In the genomic region with DNA sequence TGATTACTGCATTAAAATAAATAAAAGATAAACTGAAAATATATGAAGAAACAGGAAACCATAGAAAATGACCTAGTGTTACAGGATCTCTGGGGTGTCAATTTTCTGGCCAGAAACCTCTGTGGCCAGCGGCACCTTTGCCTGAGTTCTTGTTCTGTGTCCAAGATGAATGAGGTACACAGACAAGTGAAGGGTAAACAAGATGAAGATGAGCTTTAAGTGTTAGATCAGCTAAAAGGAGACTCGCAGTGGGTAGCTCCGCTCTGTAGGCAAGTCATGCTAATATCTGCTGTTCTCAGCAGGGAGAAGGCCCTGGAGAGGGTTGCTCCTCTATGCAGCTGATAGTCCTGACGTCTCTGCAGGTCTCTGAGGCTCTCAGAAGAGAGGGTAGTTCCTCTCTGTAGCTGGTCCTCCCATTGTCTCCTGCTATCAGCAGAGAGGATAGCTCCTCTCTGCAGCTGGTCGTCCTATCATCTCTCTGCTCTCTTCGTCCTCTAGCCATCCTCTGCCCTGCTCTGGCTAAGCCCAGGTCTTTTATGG, we compare ENCODE assay signal across 8 cellular contexts. TPM values are rescaled to one million over a fixed set of nuclear protein-coding genes. Genes with fewer than 3 reads are reported as not detected.
DNase-seq lines count a peak whose midpoint lies in the region; ATAC-seq and TF ChIP-seq lines count a peak whose summit lies in the region.

No MANE protein-coding gene starts in this region.

- no peak overlapping the region for H3K27ac ChIP-seq in CD4-positive, alpha-beta T cell (ENCODE audit: low read depth, low read length)
- no peak overlapping the region for H3K27ac ChIP-seq in breast epithelium

- H3K36me3 Mint-ChIP-seq in CD4-positive, alpha-beta T cell (ENCODE audit: low read depth) = no peaks in the 10 kb centered on the region
- H3K36me3 Mint-ChIP-seq in natural killer cell = no peaks in the 10 kb centered on the region

- DNase-seq in CD4-positive, alpha-beta T cell = no peak
- no peak for DNase-seq in breast epithelium (ENCODE audit: low spot score in 2 of 2)
- no peak for DNase-seq in natural killer cell
- DNase-seq in NCI-H2227 (lab: John Stamatoyannopoulos, UW; ENCODE audit: unreplicated experiment) = no peak
- no peak for DNase-seq in AG20443 (ENCODE audit: low spot score)
- no peak for DNase-seq in NCI-H1694 (lab: John Stamatoyannopoulos, UW)
- DNase-seq in activated CD4-positive, alpha-beta T cell treated with anti-CD3 and anti-CD28 coated beads, Interleukin-2, amount 50 U/mL, for 48 hours = no peak

- no peak for ATAC-seq in CD4-positive, alpha-beta T cell (ENCODE audit: poor library complexity)
- ATAC-seq in HG03571 (IDR thresholded peaks at IDR 0.05; ENCODE audit: unreplicated experiment) (peak; percentile 5), natural killer cell (peak in 1 of 3 donors; percentile 12)

- no peak for TF ChIP-seq CTCF in CD4-positive, alpha-beta T cell (IDR thresholded peaks at IDR 0.05)
- TF ChIP-seq CTCF in breast epithelium (IDR thresholded peaks at IDR 0.05) = no peak
- no peak for TF ChIP-seq CTCF in natural killer cell (IDR thresholded peaks at IDR 0.05)

- H3K36me3 ChIP-seq in breast epithelium = no peaks in the 10 kb centered on the region

- H3K27me3 ChIP-seq in CD4-positive, alpha-beta T cell (ENCODE audit: control insufficient read depth, insufficient read depth, low read length) = no peaks in the 10 kb centered on the region
- no peaks in the 10 kb centered on the region for H3K27me3 ChIP-seq in breast epithelium

- H3K9me3 ChIP-seq in CD4-positive, alpha-beta T cell (ENCODE audit: control insufficient read depth, low read length) = no peaks in the 10 kb centered on the region
- H3K9me3 ChIP-seq in breast epithelium = no peaks in the 10 kb centered on the region

- no peak overlapping the region for H3K27ac Mint-ChIP-seq in CD4-positive, alpha-beta T cell
- H3K27ac Mint-ChIP-seq in natural killer cell = peak overlapping the region in 1 of 2 donors; percentile 81

- CTCF ChIA-PET in CD4-positive, alpha-beta T cell (lab: Charles Lee) = interaction anchor here (0.9 to 2.6 kb wide), 3 partner anchors 11 to 203 kb away, joined by 3 to 13 read pairs (median 3); no protein-coding TSS in a partner anchor

- peaks cover 14% of the 10 kb centered on the region for H3K4me1 Mint-ChIP-seq in CD4-positive, alpha-beta T cell (ENCODE audit: low read depth)
- H3K4me1 Mint-ChIP-seq in natural killer cell = peaks cover 14% of the 10 kb centered on the region in 2 donors

- no peaks in the 10 kb centered on the region for H3K4me1 ChIP-seq in breast epithelium

- H3K4me3 ChIP-seq in breast epithelium = peak overlapping the region; percentile 57 to 74 (median 68)

- POLR2A ChIA-PET in CD4-positive, alpha-beta T cell (lab: Charles Lee) = interaction anchor here (1.1 kb wide), 2 partner anchors 36 to 202 kb away, joined by 3 to 4 read pairs; partner anchors contain the start of genes TBC1D22B and TMEM217

- H3K27me3 Mint-ChIP-seq in CD4-positive, alpha-beta T cell = no peaks in the 10 kb centered on the region
- no peaks in the 10 kb centered on the region for H3K27me3 Mint-ChIP-seq in natural killer cell (ENCODE audit: low read depth in 2 of 2)

- H3K9me3 Mint-ChIP-seq in CD4-positive, alpha-beta T cell = no peaks in the 10 kb centered on the region
- H3K9me3 Mint-ChIP-seq in natural killer cell = no peaks in the 10 kb centered on the region

- peak overlapping the region; percentile 90 for H3K4me3 Mint-ChIP-seq in CD4-positive, alpha-beta T cell
- peak overlapping the region; percentile 84 for H3K4me3 Mint-ChIP-seq in natural killer cell

- intact Hi-C loops in CD4-positive, alpha-beta T cell (cut with DNase I, micrococcal nuclease) = loop anchor here in 1 of 2 experiments (5.0 kb wide), 1 partner anchor 36 kb away; the partner anchor contains the start of genes TBC1D22B and TMEM217
- intact Hi-C loops in breast epithelium (cut with DNase I; ENCODE audit: low total_unique reads) (no loop called here), natural killer cell (cut with micrococcal nuclease) (no loop called here)

- TF ChIP-seq POLR2A in breast epithelium (IDR thresholded peaks at IDR 0.05) = no peak

RNA-seq across cellular contexts. Expression of gene TBC1D22B, which starts 35.9 kb away (rescaled TPM):
- total RNA-seq in CD4-positive, alpha-beta T cell = 1 to 10 TPM; 5.9 to 6.6 TPM
- 10 to 100 TPM in 1 of 3 donors, 1 to 10 TPM in 2; 5.8 to 12.4 (median 8.8) TPM for total RNA-seq in breast epithelium
- total RNA-seq in natural killer cell = 10 to 100 TPM in 2 of 3 donors, 1 to 10 TPM in 1; 8.0 to 12.1 (median 12.0) TPM

RNA-seq across cellular contexts. Expression of gene TMEM217, which starts 36.3 kb away (rescaled TPM):
- total RNA-seq in CD4-positive, alpha-beta T cell = under 1 TPM; 0.41 to 0.47 TPM
- total RNA-seq in breast epithelium (1 to 10 TPM in 1 of 3 donors, under 1 TPM in 1, not detected in 1; 0.66 to 1.0 TPM), natural killer cell (1 to 10 TPM in 1 of 3 donors, under 1 TPM in 2; 0.75 to 2.1 (median 0.75) TPM)

RNA-seq across cellular contexts. Expression of gene PIM1, which starts 51.7 kb away (rescaled TPM):
- total RNA-seq in CD4-positive, alpha-beta T cell = 100 to 1,000 TPM; 175 to 183 TPM
- total RNA-seq in breast epithelium = 10 to 100 TPM; 17.4 to 56.0 (median 31.6) TPM
- 100 to 1,000 TPM; 188 to 242 (median 215) TPM for total RNA-seq in natural killer cell
